Comparison of ENCODE assay signal across 8 cellular contexts in the genomic region with DNA sequence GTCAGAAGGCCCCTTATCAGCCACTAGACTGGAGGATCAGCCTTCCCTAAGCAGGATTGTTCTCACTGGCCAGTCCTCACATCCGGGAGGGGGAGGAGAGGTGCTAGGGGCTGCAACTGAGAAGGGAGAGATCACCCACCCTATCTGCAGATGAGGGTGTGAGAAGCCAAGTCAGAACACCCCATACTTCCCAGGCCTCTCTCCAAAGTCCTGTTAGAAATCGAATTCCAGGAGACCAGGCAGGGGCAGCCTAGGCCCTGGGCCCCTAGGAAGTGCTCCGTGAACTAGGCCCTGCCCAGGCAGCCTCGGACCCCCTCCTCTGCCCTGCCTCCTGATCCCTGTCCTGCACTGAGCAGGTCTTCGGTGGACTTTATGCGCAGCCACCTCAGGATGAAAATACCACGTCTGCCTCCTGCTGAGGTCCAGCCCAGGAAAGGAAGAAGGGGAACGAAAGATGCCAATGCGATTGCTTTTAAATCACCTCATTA. TPM values are rescaled to one million over a fixed set of nuclear protein-coding genes. Genes with fewer than 3 reads are reported as not detected.
A peak's percentile ranks its signal among the peaks of the same experiment; 100 is the strongest.
DNase-seq lines count a peak whose midpoint lies in the region; ATAC-seq and TF ChIP-seq lines count a peak whose summit lies in the region.

No MANE protein-coding gene starts in this region.

- H3K4me3 Mint-ChIP-seq in CD14-positive monocyte: peak overlapping the region; percentile 91 to 94

- H3K4me3 ChIP-seq in NB4 (ENCODE audit: low read depth, low read length): peak overlapping the region; percentile 43
- H3K4me3 ChIP-seq in mucosa of rectum (ENCODE audit: low read length in 2 of 2): peak overlapping the region; percentile 68 to 71

- peaks cover 4% of the 10 kb centered on the region in 2 donors for H3K4me1 ChIP-seq in mucosa of rectum (ENCODE audit: control insufficient read depth in 2 of 2, insufficient read depth in 2 of 2, low read length in 2 of 2)

- ATAC-seq in GM21786 (IDR thresholded peaks at IDR 0.05; ENCODE audit: unreplicated experiment): no peak
- ATAC-seq in GM19455 (IDR thresholded peaks at IDR 0.05; ENCODE audit: unreplicated experiment): no peak

- peak overlapping the region; percentile 36 to 67 for H3K27ac ChIP-seq in mucosa of rectum (ENCODE audit: low read depth in 2 of 2, low read length in 2 of 2)

- H3K27me3 Mint-ChIP-seq in CD14-positive monocyte (ENCODE audit: low read depth in 3 of 3): peaks cover 0 to 4% (median 1%) of the 10 kb centered on the region in 3 donors

- no peaks in the 10 kb centered on the region for H3K36me3 ChIP-seq in mucosa of rectum (ENCODE audit: control insufficient read depth in 2 of 2, insufficient read depth in 2 of 2, low read length in 2 of 2)

- H3K27me3 ChIP-seq in mucosa of rectum (ENCODE audit: control insufficient read depth in 2 of 2, insufficient read depth in 2 of 2, low read length in 2 of 2): no peaks in the 10 kb centered on the region

- no peaks in the 10 kb centered on the region for H3K9me3 ChIP-seq in mucosa of rectum (ENCODE audit: control insufficient read depth in 2 of 2, low read length in 2 of 2)

- H3K36me3 Mint-ChIP-seq in CD14-positive monocyte: peaks cover 0 to 3% of the 10 kb centered on the region in 2 donors

- peaks cover 28% of the 10 kb centered on the region for H3K4me1 Mint-ChIP-seq in CD14-positive monocyte

- H3K9ac ChIP-seq in mucosa of rectum (ENCODE audit: low read depth in 1 of 2, low read length in 2 of 2): peak overlapping the region; percentile 26 to 48

- no peak overlapping the region for H3K27ac Mint-ChIP-seq in CD14-positive monocyte

- peaks cover 0 to 2% (median 0%) of the 10 kb centered on the region in 7 donors for H3K9me3 Mint-ChIP-seq in CD14-positive monocyte

- TF ChIP-seq CTCF in CD14-positive monocyte (IDR thresholded peaks at IDR 0.05) (no peak), NB4 (IDR thresholded peaks at IDR 0.05; ENCODE audit: low read depth, low read length) (no peak)

- intact Hi-C loops in CD14-positive monocyte (cut with micrococcal nuclease): no loop called here

- TF ChIP-seq POLR2A in NB4 (IDR thresholded peaks at IDR 0.05; ENCODE audit: extremely low read depth, insufficient read length): no peak

- DNase-seq in CD14-positive monocyte (ENCODE audit: low spot score): no peak
- DNase-seq in NB4 (ENCODE audit: low read depth): no peak
- DNase-seq in dermis blood vessel endothelial cell: peak; percentile 11
- no peak for DNase-seq in activated CD8-positive, alpha-beta memory T cell treated with anti-CD3 and anti-CD28 coated beads, Interleukin-2, amount 50 U/mL, for 4 hours
- DNase-seq in ureter (ENCODE audit: low spot score): no peak

RNA-seq across cellular contexts. Expression of a gene that starts 0.9 kb away (rescaled TPM):
- polyA plus RNA-seq in CD14-positive monocyte: under 1 TPM; 0.50 to 0.52 TPM
- 2.4 and 4.6 TPM in 2 replicates for total RNA-seq in dermis blood vessel endothelial cell
- 32.7 TPM for total RNA-seq in ureter

RNA-seq across cellular contexts. Expression of a gene that starts 17.7 kb away (rescaled TPM):
- polyA plus RNA-seq in CD14-positive monocyte: not detected
- not detected in 2 replicates for total RNA-seq in dermis blood vessel endothelial cell
- not detected for total RNA-seq in ureter
